35 cellular contexts compared by ENCODE assay signal in genomic region chr2:44766220-44766619, GRCh38.
"Had no signal": no experiment of that assay in that cellular context is flagged by ENCODE, and none has a peak within 500 bp of the region (broad histone marks: within the 10 kb centered on the region; RNA-seq: fewer than 3 reads in every experiment).

No MANE protein-coding gene starts in this region.

- H3K27ac Mint-ChIP-seq: activated CD4-positive, alpha-beta memory T cell treated with anti-CD3 and anti-CD28 coated beads for 36 hours; activated CD4-positive, alpha-beta T cell treated with anti-CD3 and anti-CD28 coated beads for 36 hours; activated CD4-positive, alpha-beta T cell treated with anti-CD3 and anti-CD28 coated beads, Interleukin-2, amount 10 ng/mL, durations not matched to agents 7 days and 5 days; activated naive CD4-positive, alpha-beta T cell treated with anti-CD3 and anti-CD28 coated beads, Interleukin-2, amount 10 ng/mL, durations not matched to agents 7 days and 5 days; activated naive CD8-positive, alpha-beta T cell; activated naive CD8-positive, alpha-beta T cell treated with anti-CD3 and anti-CD28 coated beads, Interleukin-2, amount 50 U/mL, for 24 hours; activated T-helper 1 cell treated with anti-CD3 and anti-CD28 coated beads, Interleukin-12 subunit alpha, Interleukin-12 subunit beta, Interleukin-2, Interleukin-4 antibody, amounts not matched to agents 30 ng/mL and 10 ng/mL and 1 ng/mL, durations not matched to agents 14 hours and 24 hours and 36 hours; T-helper 1 cell treated with Interleukin-12 subunit alpha and Interleukin-12 subunit beta and Interleukin-4 antibody, amounts not matched to agents 30 μg/mL and 1 μg/mL, for 36 hours; T-helper 2 cell treated with Interferon-gamma antibody and Interleukin-4, amounts not matched to agents 5 μg/mL and 100 μg/mL, for 36 hours; WTC11 had no signal

- H3K27me3 Mint-ChIP-seq: activated naive CD8-positive, alpha-beta T cell; activated naive CD8-positive, alpha-beta T cell treated with anti-CD3 and anti-CD28 coated beads, Interleukin-2, amount 50 U/mL, for 24 hours had no signal

- H3K4me3 ChIP-seq: cardiac muscle cell had no signal

- H3K27ac ChIP-seq: cardiac muscle cell had no signal

- DNase-seq: activated CD4-positive, alpha-beta memory T cell treated with anti-CD3 and anti-CD28 coated beads for 36 hours; activated CD4-positive, alpha-beta T cell treated with anti-CD3 and anti-CD28 coated beads for 36 hours; activated CD4-positive, alpha-beta T cell treated with anti-CD3 and anti-CD28 coated beads, Interleukin-2, amount 10 ng/mL, durations not matched to agents 7 days and 5 days; activated CD8-positive, alpha-beta memory T cell treated with anti-CD3 and anti-CD28 coated beads, Interleukin-2, amount 50 U/mL, for 4 hours; activated effector memory CD4-positive, alpha-beta T cell treated with Interleukin-2 at 50 U/mL for 16 hours; activated naive CD4-positive, alpha-beta T cell treated with anti-CD3 and anti-CD28 coated beads, Interleukin-2, amount 10 ng/mL, durations not matched to agents 7 days and 5 days; activated naive CD8-positive, alpha-beta T cell treated with anti-CD3 and anti-CD28 coated beads, Interleukin-2, amount 50 U/mL, for 24 hours; activated T-cell treated with anti-CD3 and anti-CD28 coated beads for 4 hours; activated T-cell treated with anti-CD3 and anti-CD28 coated beads, Interleukin-2, amount 50 U/mL, for 4 hours; amniotic stem cell; aorta; Kasumi-1; KG1; MM.1S; MV-4-11; NCI-H1092; NCI-H146; NCI-H187; NCI-H2029 treated with DMSO at 0.1 percent for 48 hours; NCI-H2107; NCI-H2171; NCI-H510A; NCI-H526; NCI-H748 treated with DMSO at 0.1 percent for 48 hours; NK-92 treated with Interleukin-12 subunit alpha and Interleukin-12 subunit beta, amount 100 ng/mL, for 24 hours; PC-3; Right ventricle myocardium superior had no signal

- H3K4me1 Mint-ChIP-seq: activated CD4-positive, alpha-beta T cell treated with anti-CD3 and anti-CD28 coated beads for 36 hours; activated CD4-positive, alpha-beta T cell treated with anti-CD3 and anti-CD28 coated beads, Interleukin-2, amount 10 ng/mL, durations not matched to agents 7 days and 5 days; activated naive CD4-positive, alpha-beta T cell treated with anti-CD3 and anti-CD28 coated beads, Interleukin-2, amount 10 ng/mL, durations not matched to agents 7 days and 5 days; activated naive CD8-positive, alpha-beta T cell treated with anti-CD3 and anti-CD28 coated beads, Interleukin-2, amount 50 U/mL, for 24 hours had no signal

- ATAC-seq: activated CD4-positive, alpha-beta T cell treated with anti-CD3 and anti-CD28 coated beads for 36 hours; activated CD4-positive, CD25-positive, alpha-beta regulatory T cell treated with anti-CD3 and anti-CD28 coated beads, Interleukin-2, amount 50 U/mL, for 24 hours; activated naive CD8-positive, alpha-beta T cell treated with anti-CD3 and anti-CD28 coated beads, Interleukin-2, amount 50 U/mL, for 24 hours; activated T-cell treated with anti-CD3 and anti-CD28 coated beads, Interleukin-2, amount 50 U/mL, for 4 hours; PC-3; WTC11 had no signal

- FAIRE-seq: TTC549 had no signal

- H3K9me3 Mint-ChIP-seq: activated CD4-positive, alpha-beta memory T cell treated with anti-CD3 and anti-CD28 coated beads for 36 hours; activated CD4-positive, alpha-beta T cell treated with anti-CD3 and anti-CD28 coated beads, Interleukin-2, amount 10 ng/mL, durations not matched to agents 7 days and 5 days; activated naive CD4-positive, alpha-beta T cell treated with anti-CD3 and anti-CD28 coated beads, Interleukin-2, amount 10 ng/mL, durations not matched to agents 7 days and 5 days; activated naive CD8-positive, alpha-beta T cell treated with anti-CD3 and anti-CD28 coated beads, Interleukin-2, amount 50 U/mL, for 24 hours; activated T-cell treated with anti-CD3 and anti-CD28 coated beads, Interleukin-2, amount 50 U/mL, for 4 hours; activated T-helper 1 cell treated with anti-CD3 and anti-CD28 coated beads, Interleukin-12 subunit alpha, Interleukin-12 subunit beta, Interleukin-2, Interleukin-4 antibody, amounts not matched to agents 30 ng/mL and 10 ng/mL and 1 ng/mL, durations not matched to agents 14 hours and 24 hours and 36 hours; T-helper 1 cell treated with Interleukin-12 subunit alpha and Interleukin-12 subunit beta and Interleukin-4 antibody, amounts not matched to agents 30 μg/mL and 1 μg/mL, for 36 hours; T-helper 2 cell treated with Interferon-gamma antibody and Interleukin-4, amounts not matched to agents 5 μg/mL and 100 μg/mL, for 36 hours; WTC11 had no signal

- H3K4me3 Mint-ChIP-seq: activated CD4-positive, alpha-beta memory T cell treated with anti-CD3 and anti-CD28 coated beads for 36 hours; activated CD4-positive, alpha-beta T cell treated with anti-CD3 and anti-CD28 coated beads for 36 hours; activated CD4-positive, alpha-beta T cell treated with anti-CD3 and anti-CD28 coated beads, Interleukin-2, amount 10 ng/mL, durations not matched to agents 7 days and 5 days; activated naive CD4-positive, alpha-beta T cell treated with anti-CD3 and anti-CD28 coated beads, Interleukin-2, amount 10 ng/mL, durations not matched to agents 7 days and 5 days; activated naive CD8-positive, alpha-beta T cell; activated naive CD8-positive, alpha-beta T cell treated with anti-CD3 and anti-CD28 coated beads, Interleukin-2, amount 50 U/mL, for 24 hours; activated T-cell treated with anti-CD3 and anti-CD28 coated beads, Interleukin-2, amount 50 U/mL, for 4 hours; activated T-helper 1 cell treated with anti-CD3 and anti-CD28 coated beads, Interleukin-12 subunit alpha, Interleukin-12 subunit beta, Interleukin-2, Interleukin-4 antibody, amounts not matched to agents 30 ng/mL and 10 ng/mL and 1 ng/mL, durations not matched to agents 14 hours and 24 hours and 36 hours; T-helper 1 cell treated with Interleukin-12 subunit alpha and Interleukin-12 subunit beta and Interleukin-4 antibody, amounts not matched to agents 30 μg/mL and 1 μg/mL, for 36 hours; T-helper 2 cell treated with Interferon-gamma antibody and Interleukin-4, amounts not matched to agents 5 μg/mL and 100 μg/mL, for 36 hours; WTC11 had no signal

- H3K36me3 Mint-ChIP-seq: activated naive CD4-positive, alpha-beta T cell treated with anti-CD3 and anti-CD28 coated beads, Interleukin-2, amount 10 ng/mL, durations not matched to agents 7 days and 5 days; WTC11 had no signal

- H3K36me3 ChIP-seq: cardiac muscle cell had no signal
